ENCODE assay signal across 8 cellular contexts in the genomic region with DNA sequence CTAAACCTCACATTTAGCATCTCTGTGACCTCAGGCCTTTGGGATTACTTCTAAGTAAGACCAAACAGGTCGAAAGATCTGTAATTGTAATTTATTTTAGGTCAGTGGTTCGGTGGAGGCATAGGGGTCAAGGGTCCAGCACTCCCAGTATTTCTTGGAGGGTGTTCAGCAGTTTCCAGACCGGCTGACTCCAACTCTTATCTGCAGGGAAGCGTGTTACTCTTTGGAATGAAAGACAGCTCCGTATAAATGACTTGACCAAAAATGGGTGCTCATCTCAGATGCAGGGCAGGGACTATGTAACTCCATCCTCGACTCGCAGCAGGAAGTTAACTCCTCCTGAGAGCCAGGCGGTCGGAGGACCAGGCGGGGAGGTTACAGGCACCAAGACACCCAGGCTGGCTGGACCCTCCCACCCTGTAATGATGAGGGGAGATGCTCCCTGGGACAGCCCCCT. TPM values are rescaled to one million over a fixed set of nuclear protein-coding genes. Genes with fewer than 3 reads are reported as not detected.
DNase-seq lines count a peak whose midpoint lies in the region; ATAC-seq, FAIRE-seq and TF ChIP-seq lines count a peak whose summit lies in the region.

No MANE protein-coding gene starts in this region.

- BruUV-seq in HCT116 (replicated peaks; lab: Mats Ljungman, UMichigan) = no TSS peak

- intact Hi-C loops in HCT116 (cut with micrococcal nuclease) (no loop called here), right cardiac atrium (cut with DNase I) (loop anchor here in 1 of 4 donors (10.0 kb wide), 1 partner anchor 48 kb away; no protein-coding TSS in a partner anchor)

- H3K4me3 Mint-ChIP-seq in T-helper 17 cell = peak overlapping the region; percentile 97

- no peak for TF ChIP-seq CTCF in HCT116 (IDR thresholded peaks at IDR 0.05 in 2 of 3, conservative IDR thresholded peaks at IDR 0.05 in 1 of 3; ENCODE audit: borderline replicate concordance in 1 of 3, insufficient read depth in 1 of 3, low read depth in 2 of 3, low read length in 2 of 3)

- no peaks in the 10 kb centered on the region for H3K27me3 Mint-ChIP-seq in T-helper 17 cell

- peaks cover 43% of the 10 kb centered on the region for H3K79me2 ChIP-seq in HCT116 (ENCODE audit: insufficient read depth, low read length)

- H3K36me3 Mint-ChIP-seq in T-helper 17 cell (ENCODE audit: low read depth) = no peaks in the 10 kb centered on the region

- peak overlapping the region; percentile 95 for H2AFZ ChIP-seq in HCT116 (ENCODE audit: low read depth, low read length, poor library complexity, severe bottlenecking)

- peak overlapping the region; percentile 68 to 70 for H3K4me3 ChIP-seq in HCT116 (replicated peaks in 1 of 2; ENCODE audit: low read depth in 1 of 2, low read length in 2 of 2)
- H3K4me3 ChIP-seq in right cardiac atrium (ENCODE audit: low read length) = peak overlapping the region; percentile 65
- H3K4me3 ChIP-seq in small intestine (ENCODE audit: low read depth in 1 of 2, low read length in 2 of 2) = peak overlapping the region; percentile 38 to 61

- CTCF ChIA-PET in HCT116 (lab: Charles Lee) = interaction anchor here (0.7 to 2.6 kb wide), 7 partner anchors 10 to 257 kb away, joined by 3 to 24 read pairs (median 3); no protein-coding TSS in a partner anchor

- no peaks in the 10 kb centered on the region for H3K9me2 ChIP-seq in HCT116 (ENCODE audit: insufficient read depth)

- ATAC-seq in HCT116 = no peak
- ATAC-seq in T-helper 17 cell = no peak
- no peak for ATAC-seq in right cardiac atrium
- no peak for ATAC-seq in GM21360 (IDR thresholded peaks at IDR 0.05; ENCODE audit: unreplicated experiment)
- ATAC-seq in HG03108 (IDR thresholded peaks at IDR 0.05; ENCODE audit: unreplicated experiment) = no peak
- ATAC-seq in GM21619 (IDR thresholded peaks at IDR 0.05; ENCODE audit: unreplicated experiment) = no peak

- no peak for TF ChIP-seq POLR2A in HCT116 (IDR thresholded peaks at IDR 0.05; ENCODE audit: borderline replicate concordance, extremely low read depth, insufficient read depth, insufficient read length)

- H3K27me3 ChIP-seq in HCT116 (ENCODE audit: insufficient read depth, low read length) (no peaks in the 10 kb centered on the region), right cardiac atrium (ENCODE audit: control insufficient read depth, insufficient read depth) (no peaks in the 10 kb centered on the region), small intestine (ENCODE audit: control insufficient read depth in 2 of 2, insufficient read depth in 2 of 2, low read length in 2 of 2) (no peaks in the 10 kb centered on the region)

- RAD21 ChIA-PET in HCT116 (lab: Charles Lee; ENCODE audit: low non-redundant PET in 1 of 2, low total read pairs in 2 of 2, uncharacterized antibody in 2 of 2, unreplicated experiment in 2 of 2) = no interaction called here

- DNase-seq in HCT116 (ENCODE audit: low read depth, low spot score) = no peak
- no peak for DNase-seq in T-helper 17 cell
- no peak for DNase-seq in right cardiac atrium
- peak; percentile 70 for DNase-seq in small intestine
- DNase-seq in activated CD4-positive, alpha-beta T cell treated with anti-CD3 and anti-CD28 coated beads, Interleukin-2, amount 50 U/mL, for 4 hours = no peak

- no peaks in the 10 kb centered on the region for H4K20me1 ChIP-seq in HCT116 (ENCODE audit: insufficient read depth)

- POLR2A ChIA-PET in HCT116 (lab: Charles Lee) = interaction anchor here (0.8 kb wide), 1 partner anchor 26 kb away, joined by 3 read pairs; no protein-coding TSS in a partner anchor

- no peak for FAIRE-seq in small intestine (lab: Jason Lieb, UNC)

- WGBS in right cardiac atrium = under 1% methylated on average over 10 of the region's 10 CpGs
- 1% methylated on average over 10 of the region's 10 CpGs for WGBS in small intestine, 3 donors

- H3K4me1 ChIP-seq in HCT116 (ENCODE audit: control insufficient read depth in 1 of 2, insufficient read depth in 2 of 2, low read length in 2 of 2) (peaks cover 4 to 14% of the 10 kb centered on the region in 2 experiments; a peak in 2 of 4 replicates), right cardiac atrium (ENCODE audit: control insufficient read depth, insufficient read depth, low read length) (no peaks in the 10 kb centered on the region), small intestine (ENCODE audit: control insufficient read depth in 2 of 2, insufficient read depth in 1 of 2, low read depth in 1 of 2, low read length in 1 of 2) (peaks cover 0 to 3% of the 10 kb centered on the region in 2 donors)

- no peaks in the 10 kb centered on the region for H3K9me3 ChIP-seq in HCT116 (ENCODE audit: control insufficient read depth in 1 of 2, insufficient read depth in 1 of 2, low read depth in 1 of 2, low read length in 2 of 2)
- no peaks in the 10 kb centered on the region for H3K9me3 ChIP-seq in T-helper 17 cell (ENCODE audit: control insufficient read depth, low read length, poor library complexity, severe bottlenecking)
- H3K9me3 ChIP-seq in right cardiac atrium (ENCODE audit: control insufficient read depth, low read length) = no peaks in the 10 kb centered on the region
- no peaks in the 10 kb centered on the region for H3K9me3 ChIP-seq in small intestine (ENCODE audit: control insufficient read depth, low read depth)

- H3K27ac ChIP-seq in HCT116 (ENCODE audit: low read depth, low read length) (peak overlapping the region; percentile 83), right cardiac atrium (ENCODE audit: low read length) (peak overlapping the region; percentile 71), small intestine (ENCODE audit: low read depth in 1 of 2, low read length in 1 of 2) (peak overlapping the region; percentile 12 to 84)

- TF ChIP-seq RAD21 in HCT116 (IDR thresholded peaks at IDR 0.05; ENCODE audit: low read depth) = no peak

- H3K9ac ChIP-seq in HCT116 (ENCODE audit: low read length) = peak overlapping the region; percentile 81

- peaks cover 26% of the 10 kb centered on the region for H3K4me1 Mint-ChIP-seq in T-helper 17 cell

- peak overlapping the region; percentile 81 for H3K4me2 ChIP-seq in HCT116 (ENCODE audit: low read length)

- H3K27ac Mint-ChIP-seq in T-helper 17 cell = peak overlapping the region; percentile 94

- H3K36me3 ChIP-seq in HCT116 (ENCODE audit: control insufficient read depth in 1 of 2, insufficient read depth in 2 of 2, low read length in 2 of 2) (no peaks in the 10 kb centered on the region), small intestine (ENCODE audit: control insufficient read depth in 2 of 2, insufficient read depth in 2 of 2, low read length in 2 of 2) (no peaks in the 10 kb centered on the region)

TF ChIP-seq in HCT116, 20 proteins besides CTCF, POLR2A, EP300 and RAD21:
- TF ChIP-seq ZNF274 (IDR thresholded peaks at IDR 0.05; ENCODE audit: low read depth, low read length) (no peak), SIN3A (IDR thresholded peaks at IDR 0.05; ENCODE audit: low read depth) (no peak), CBX3 (IDR thresholded peaks at IDR 0.05; ENCODE audit: low read depth) (no peak)
- TF ChIP-seq, protein P1, sequence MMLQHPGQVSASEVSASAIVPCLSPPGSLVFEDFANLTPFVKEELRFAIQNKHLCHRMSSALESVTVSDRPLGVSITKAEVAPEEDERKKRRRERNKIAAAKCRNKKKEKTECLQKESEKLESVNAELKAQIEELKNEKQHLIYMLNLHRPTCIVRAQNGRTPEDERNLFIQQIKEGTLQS (IDR thresholded peaks at IDR 0.05) = no peak
- TF ChIP-seq, protein P2, sequence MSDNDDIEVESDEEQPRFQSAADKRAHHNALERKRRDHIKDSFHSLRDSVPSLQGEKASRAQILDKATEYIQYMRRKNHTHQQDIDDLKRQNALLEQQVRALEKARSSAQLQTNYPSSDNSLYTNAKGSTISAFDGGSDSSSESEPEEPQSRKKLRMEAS (IDR thresholded peaks at IDR 0.05) = no peak
- TF ChIP-seq, protein P3, sequence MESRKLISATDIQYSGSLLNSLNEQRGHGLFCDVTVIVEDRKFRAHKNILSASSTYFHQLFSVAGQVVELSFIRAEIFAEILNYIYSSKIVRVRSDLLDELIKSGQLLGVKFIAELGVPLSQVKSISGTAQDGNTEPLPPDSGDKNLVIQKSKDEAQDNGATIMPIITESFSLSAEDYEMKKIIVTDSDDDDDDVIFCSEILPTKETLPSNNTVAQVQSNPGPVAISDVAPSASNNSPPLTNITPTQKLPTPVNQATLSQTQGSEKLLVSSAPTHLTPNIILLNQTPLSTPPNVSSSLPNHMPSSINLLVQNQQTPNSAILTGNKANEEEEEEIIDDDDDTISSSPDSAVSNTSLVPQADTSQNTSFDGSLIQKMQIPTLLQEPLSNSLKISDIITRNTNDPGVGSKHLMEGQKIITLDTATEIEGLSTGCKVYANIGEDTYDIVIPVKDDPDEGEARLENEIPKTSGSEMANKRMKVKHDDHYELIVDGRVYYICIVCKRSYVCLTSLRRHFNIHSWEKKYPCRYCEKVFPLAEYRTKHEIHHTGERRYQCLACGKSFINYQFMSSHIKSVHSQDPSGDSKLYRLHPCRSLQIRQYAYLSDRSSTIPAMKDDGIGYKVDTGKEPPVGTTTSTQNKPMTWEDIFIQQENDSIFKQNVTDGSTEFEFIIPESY (IDR thresholded peaks at IDR 0.05; ENCODE audit: extremely low read depth, insufficient replicate concordance, low read length) = no peak
TF ChIP-seq in HCT116: peak in this region for 0.

RNA-seq across cellular contexts. Expression of a gene that starts 0.6 kb away (rescaled TPM):
- total RNA-seq in HCT116 (2021; ENCODE audit: unreplicated experiment) (52.8 TPM), T-helper 17 cell (10 to 100 TPM; 43.8 to 61.9 TPM), right cardiac atrium (10 to 100 TPM; 39.8 to 47.2 (median 44.5) TPM)
- polyA plus RNA-seq in HCT116 (2012) = 6.7 TPM in 2 replicates
- polyA plus RNA-seq in right cardiac atrium (18.7 TPM), small intestine (10 to 100 TPM; 15.3 to 54.3 (median 21.3) TPM)
